In genomic region chr1:90417139-90417538, GRCh38 we compare ENCODE assay signal across 19 cellular contexts.
"Had no signal": no experiment of that assay in that cellular context is flagged by ENCODE, and none has a peak within 500 bp of the region (broad histone marks: within the 10 kb centered on the region; RNA-seq: fewer than 3 reads in every experiment).

No MANE protein-coding gene starts in this region.

- H3K27ac ChIP-seq: dorsolateral prefrontal cortex had no signal

- DNase-seq: activated CD4-positive, alpha-beta memory T cell treated with anti-CD3 and anti-CD28 coated beads, Interleukin-2, amount 10 ng/mL, durations not matched to agents 7 days and 5 days; activated CD4-positive, alpha-beta T cell treated with anti-CD3 and anti-CD28 coated beads for 4 hours; activated gamma-delta T cell; activated T-cell treated with anti-CD3 and anti-CD28 coated beads, Interleukin-2, amount 50 U/mL, for 48 hours; dorsolateral prefrontal cortex; glutamatergic neuron; kidney glomerular epithelial cell; left ventricle myocardium superior; mesendoderm; right cardiac atrium; small intestine; stimulated activated CD4-positive, alpha-beta T cell treated with anti-CD3 and anti-CD28 coated beads, Interleukin-4, amount 100 ng/mL, for 4 hours; stimulated activated CD8-positive, alpha-beta memory T cell treated with anti-CD3 and anti-CD28 coated beads, Interleukin-4, amount 100 ng/mL, for 48 hours; stimulated activated naive CD8-positive, alpha-beta T cell treated with anti-CD3 and anti-CD28 coated beads, Interleukin-15, Interleukin-2, amounts not matched to agents 100 U/mL and 50 U/mL, for 24 hours; T-helper 17 cell had no signal

- ATAC-seq: activated naive CD4-positive, alpha-beta T cell treated with anti-CD3 and anti-CD28 coated beads, Interleukin-2, amount 50 U/mL, for 72 hours; esophagus mucosa; left ventricle myocardium superior; natural killer cell treated with Interleukin-12 subunit alpha and Interleukin-12 subunit beta and Interleukin-15 and Interleukin-18, amount 100 ng/mL, for 72 hours; right cardiac atrium; stimulated activated naive CD8-positive, alpha-beta T cell treated with anti-CD3 and anti-CD28 coated beads, Interleukin-15, Interleukin-2, amounts not matched to agents 100 U/mL and 50 U/mL, for 24 hours; T-helper 17 cell; WTC11 had no signal

- H3K4me3 ChIP-seq: dorsolateral prefrontal cortex had no signal
